ENCODE assay signal across 22 cellular contexts in genomic region chrX:103540145-103540544, GRCh38. TPM values are rescaled to one million over a fixed set of nuclear protein-coding genes. Genes with fewer than 3 reads are reported as not detected.
A peak's percentile ranks its signal among the peaks of the same experiment; 100 is the strongest.
DNase-seq lines count a peak whose midpoint lies in the region; ATAC-seq and TF ChIP-seq lines count a peak whose summit lies in the region.
"Had no signal": no experiment of that assay in that cellular context is flagged by ENCODE, and none has a peak within 500 bp of the region (broad histone marks: within the 10 kb centered on the region; RNA-seq: fewer than 3 reads in every experiment).

No MANE protein-coding gene starts in this region.

- no peak overlapping the region for H3K27ac Mint-ChIP-seq in endothelial cell (ENCODE audit: unreplicated experiment)
- H3K27ac Mint-ChIP-seq in activated naive CD8-positive, alpha-beta T cell treated with anti-CD3 and anti-CD28 coated beads for 36 hours: no peak overlapping the region
- no peak overlapping the region for H3K27ac Mint-ChIP-seq in T-helper 17 cell
- H3K27ac Mint-ChIP-seq: activated CD4-positive, alpha-beta T cell treated with anti-CD3 and anti-CD28 coated beads, Interleukin-2, amount 10 ng/mL, durations not matched to agents 7 days and 5 days; activated naive CD8-positive, alpha-beta T cell treated with anti-CD3 and anti-CD28 coated beads, Interleukin-2, amount 50 U/mL, for 24 hours; H9; mesothelial cell of epicardium; T-helper 2 cell treated with Interferon-gamma antibody and Interleukin-4, amounts not matched to agents 5 μg/mL and 100 μg/mL, for 36 hours had no signal

- H3K4me2 ChIP-seq in smooth muscle cell: peak overlapping the region; percentile 16

- no peak overlapping the region for H3K4me3 ChIP-seq in smooth muscle cell
- H3K4me3 ChIP-seq: skin epidermis had no signal

- no peaks in the 10 kb centered on the region for H3K36me3 ChIP-seq in smooth muscle cell (ENCODE audit: low read depth)

- H3K4me1 Mint-ChIP-seq in endothelial cell (ENCODE audit: unreplicated experiment): no peaks in the 10 kb centered on the region
- no peaks in the 10 kb centered on the region for H3K4me1 Mint-ChIP-seq in activated naive CD8-positive, alpha-beta T cell treated with anti-CD3 and anti-CD28 coated beads for 36 hours
- H3K4me1 Mint-ChIP-seq in T-helper 17 cell: no peaks in the 10 kb centered on the region
- H3K4me1 Mint-ChIP-seq: activated CD4-positive, alpha-beta T cell treated with anti-CD3 and anti-CD28 coated beads, Interleukin-2, amount 10 ng/mL, durations not matched to agents 7 days and 5 days; activated naive CD8-positive, alpha-beta T cell treated with anti-CD3 and anti-CD28 coated beads, Interleukin-2, amount 50 U/mL, for 24 hours had no signal

- H4K20me1 ChIP-seq in smooth muscle cell (ENCODE audit: low read depth): no peaks in the 10 kb centered on the region

- H3K9ac ChIP-seq in smooth muscle cell (ENCODE audit: low read depth): no peak overlapping the region

- DNase-seq in H4 (ENCODE audit: low spot score) (peak; percentile 10), astrocyte of the hippocampus (ENCODE audit: low read depth, low spot score) (peak; percentile 26), fibroblast of the conjunctiva (ENCODE audit: low read depth) (peak; percentile 18), smooth muscle cell (lab: John Stamatoyannopoulos, UW; ENCODE audit: unreplicated experiment) (no peak), endothelial cell (ENCODE audit: low spot score) (no peak), T-helper 17 cell (no peak)
- DNase-seq in activated naive CD8-positive, alpha-beta T cell treated with anti-CD3 and anti-CD28 coated beads for 36 hours: no peak
- DNase-seq: activated CD4-positive, alpha-beta T cell treated with anti-CD3 and anti-CD28 coated beads, Interleukin-2, amount 10 ng/mL, durations not matched to agents 7 days and 5 days; activated naive CD8-positive, alpha-beta T cell treated with anti-CD3 and anti-CD28 coated beads, Interleukin-2, amount 50 U/mL, for 24 hours; activated T-cell treated with anti-CD3 and anti-CD28 coated beads, Interleukin-2, amount 50 U/mL, for 1 hour; cortex of kidney; DMS 273 treated with DMSO at 0.1 percent for 48 hours; foreskin melanocyte; H9; Karpas-422; NCI-H2029; nucleus accumbens; stimulated activated naive CD8-positive, alpha-beta T cell treated with anti-CD3 and anti-CD28 coated beads, Interleukin-15, Interleukin-2, amounts not matched to agents 100 U/mL and 50 U/mL, for 24 hours had no signal

- no peak overlapping the region for H2AFZ ChIP-seq in smooth muscle cell (ENCODE audit: low read depth)

- H3K9me3 Mint-ChIP-seq in endothelial cell (ENCODE audit: unreplicated experiment): no peaks in the 10 kb centered on the region
- H3K9me3 Mint-ChIP-seq in activated naive CD8-positive, alpha-beta T cell treated with anti-CD3 and anti-CD28 coated beads for 36 hours: no peaks in the 10 kb centered on the region
- H3K9me3 Mint-ChIP-seq: activated CD4-positive, alpha-beta T cell treated with anti-CD3 and anti-CD28 coated beads, Interleukin-2, amount 10 ng/mL, durations not matched to agents 7 days and 5 days; activated naive CD8-positive, alpha-beta T cell treated with anti-CD3 and anti-CD28 coated beads, Interleukin-2, amount 50 U/mL, for 24 hours; T-helper 2 cell treated with Interferon-gamma antibody and Interleukin-4, amounts not matched to agents 5 μg/mL and 100 μg/mL, for 36 hours had no signal

- no peaks in the 10 kb centered on the region for H3K27me3 ChIP-seq in smooth muscle cell (ENCODE audit: low read depth)

- H3K36me3 Mint-ChIP-seq in endothelial cell (ENCODE audit: low read depth, unreplicated experiment): no peaks in the 10 kb centered on the region
- no peaks in the 10 kb centered on the region for H3K36me3 Mint-ChIP-seq in activated naive CD8-positive, alpha-beta T cell treated with anti-CD3 and anti-CD28 coated beads for 36 hours
- no peaks in the 10 kb centered on the region for H3K36me3 Mint-ChIP-seq in T-helper 17 cell (ENCODE audit: low read depth)
- H3K36me3 Mint-ChIP-seq: mesothelial cell of epicardium had no signal

- H3K27ac ChIP-seq in smooth muscle cell (ENCODE audit: low read depth): peak overlapping the region; percentile 54
- H3K27ac ChIP-seq: skin epidermis had no signal

- H3K9me3 ChIP-seq in smooth muscle cell (replicated peaks; ENCODE audit: low read depth) (no peaks in the 10 kb centered on the region), T-helper 17 cell (ENCODE audit: control insufficient read depth, low read length, poor library complexity, severe bottlenecking) (no peaks in the 10 kb centered on the region)

- no peak for TF ChIP-seq CTCF in smooth muscle cell (IDR thresholded peaks at IDR 0.05; ENCODE audit: borderline replicate concordance, insufficient read depth, poor library complexity, severe bottlenecking)
- no peak for TF ChIP-seq CTCF in endothelial cell (IDR thresholded peaks at IDR 0.05; ENCODE audit: unreplicated experiment)

- no peaks in the 10 kb centered on the region for H3K79me2 ChIP-seq in smooth muscle cell (ENCODE audit: low read depth)

- no peaks in the 10 kb centered on the region for H3K27me3 Mint-ChIP-seq in endothelial cell (ENCODE audit: unreplicated experiment)
- H3K27me3 Mint-ChIP-seq in activated naive CD8-positive, alpha-beta T cell treated with anti-CD3 and anti-CD28 coated beads for 36 hours: no peaks in the 10 kb centered on the region
- no peaks in the 10 kb centered on the region for H3K27me3 Mint-ChIP-seq in T-helper 17 cell
- H3K27me3 Mint-ChIP-seq: activated CD4-positive, alpha-beta T cell treated with anti-CD3 and anti-CD28 coated beads, Interleukin-2, amount 10 ng/mL, durations not matched to agents 7 days and 5 days; activated naive CD8-positive, alpha-beta T cell treated with anti-CD3 and anti-CD28 coated beads, Interleukin-2, amount 50 U/mL, for 24 hours had no signal

- H3K4me3 Mint-ChIP-seq in endothelial cell (ENCODE audit: unreplicated experiment) (no peak overlapping the region), T-helper 17 cell (no peak overlapping the region)
- H3K4me3 Mint-ChIP-seq in activated naive CD8-positive, alpha-beta T cell treated with anti-CD3 and anti-CD28 coated beads for 36 hours: no peak overlapping the region
- H3K4me3 Mint-ChIP-seq: activated CD4-positive, alpha-beta T cell treated with anti-CD3 and anti-CD28 coated beads, Interleukin-2, amount 10 ng/mL, durations not matched to agents 7 days and 5 days; activated naive CD8-positive, alpha-beta T cell treated with anti-CD3 and anti-CD28 coated beads, Interleukin-2, amount 50 U/mL, for 24 hours; H9; mesothelial cell of epicardium; T-helper 2 cell treated with Interferon-gamma antibody and Interleukin-4, amounts not matched to agents 5 μg/mL and 100 μg/mL, for 36 hours had no signal

- H3F3A ChIP-seq in smooth muscle cell (ENCODE audit: low read depth): no peaks in the 10 kb centered on the region

- ATAC-seq in T-helper 17 cell (no peak), GM18858 (IDR thresholded peaks at IDR 0.05; ENCODE audit: unreplicated experiment) (no peak)
- ATAC-seq: activated naive CD8-positive, alpha-beta T cell treated with anti-CD3 and anti-CD28 coated beads, Interleukin-2, amount 50 U/mL, for 24 hours; stimulated activated naive CD8-positive, alpha-beta T cell treated with anti-CD3 and anti-CD28 coated beads, Interleukin-15, Interleukin-2, amounts not matched to agents 100 U/mL and 50 U/mL, for 24 hours had no signal

- no peaks in the 10 kb centered on the region for H3K4me1 ChIP-seq in smooth muscle cell (ENCODE audit: low read depth)

RNA-seq across cellular contexts. Expression of gene RAB40A, which starts 20.9 kb away (rescaled TPM):
- total RNA-seq in H4 (2014; rRNA removed; shearing (Covaris generic)): 0.04 TPM in 1 of 2 replicates, not detected in the other
- 0.13 and 0.49 TPM in 2 replicates for total RNA-seq in smooth muscle cell
- 0.63 and 0.85 TPM in 2 replicates for polyA plus RNA-seq in smooth muscle cell
- 0.36 TPM for total RNA-seq in endothelial cell (ENCODE audit: unreplicated experiment)
- total RNA-seq in activated naive CD8-positive, alpha-beta T cell treated with anti-CD3 and anti-CD28 coated beads for 36 hours: under 1 TPM; 0.14 to 0.20 TPM
- under 1 TPM in 1 of 2 donors, not detected in 1; 0.31 TPM for total RNA-seq in T-helper 17 cell
- total RNA-seq: H9 had no signal

RNA-seq across cellular contexts. Expression of gene TCEAL4, which starts 45.2 kb away (rescaled TPM):
- total RNA-seq in H4 (2014; rRNA removed; shearing (Covaris generic)): 61.2 and 67.6 TPM in 2 replicates
- 40.2 and 51.3 TPM in 2 replicates for total RNA-seq in smooth muscle cell
- polyA plus RNA-seq in smooth muscle cell: 74.4 and 76.2 TPM in 2 replicates
- 95.5 TPM for total RNA-seq in endothelial cell (ENCODE audit: unreplicated experiment)
- 10 to 100 TPM; 14.8 to 17.4 TPM for total RNA-seq in activated naive CD8-positive, alpha-beta T cell treated with anti-CD3 and anti-CD28 coated beads for 36 hours
- 10 to 100 TPM in 1 of 2 donors, 1 to 10 TPM in 1; 6.6 to 11.9 TPM for total RNA-seq in T-helper 17 cell

Comparison
In these comparisons a context has a peak if more than half of its experiments do, and no peak if none do; other contexts are left out.
1. DNase-seq: peak in H4 (single experiment), astrocyte of the hippocampus (single experiment) and fibroblast of the conjunctiva (single experiment); none in smooth muscle cell (single experiment), endothelial cell (single experiment), activated naive CD8-positive, alpha-beta T cell treated with anti-CD3 and anti-CD28 coated beads for 36 hours (single experiment) and T-helper 17 cell (0 of 3).